ENCODE assay signal across 27 cellular contexts in genomic region chr3:2875699-2876098, GRCh38.
"Had no signal": no experiment of that assay in that cellular context is flagged by ENCODE, and none has a peak within 500 bp of the region (broad histone marks: within the 10 kb centered on the region; RNA-seq: fewer than 3 reads in every experiment).

No MANE protein-coding gene starts in this region.

- H3K4me3 Mint-ChIP-seq: stimulated activated effector memory CD8-positive, alpha-beta T cell treated with anti-CD3 and anti-CD28 coated beads, Interleukin-12 subunit alpha, Interleukin-12 subunit beta, amount 100 ng/mL, for 72 hours; stimulated activated memory B cell treated with anti-CD40 and anti-IgM and Interleukin-4, amounts not matched to agents 10 μg/mL and 1 μg/mL and 100 μg/mL, for 72 hours; stimulated activated naive B cell treated with anti-CD40 and anti-IgM and Interleukin-4, amounts not matched to agents 10 μg/mL and 1 μg/mL and 100 μg/mL, for 72 hours; stimulated activated naive CD8-positive, alpha-beta T cell treated with anti-CD3 and anti-CD28 coated beads, Interleukin-15, amount 100 ng/mL, for 72 hours; stimulated activated naive CD8-positive, alpha-beta T cell treated with anti-CD3 and anti-CD28 coated beads, Interleukin-15, Interleukin-2, amounts not matched to agents 100 ng/mL and 50 ng/mL, for 24 hours; type B pancreatic cell had no signal

- H3K36me3 ChIP-seq: stomach, suprapubic skin, thoracic aorta, thyroid gland, tibial artery, tibial nerve, transverse colon, upper lobe of left lung, upper lobe of right lung, uterus, vagina had no signal

- H3K27ac ChIP-seq: stomach, suprapubic skin, testis, thoracic aorta, thyroid gland, tibial artery, tibial nerve, transverse colon, upper lobe of left lung, upper lobe of right lung, uterus, vagina had no signal

- H3K27me3 Mint-ChIP-seq: stimulated activated memory B cell treated with anti-CD40 and anti-IgM and Interleukin-4, amounts not matched to agents 10 μg/mL and 1 μg/mL and 100 μg/mL, for 72 hours; type B pancreatic cell had no signal

- H3K4me1 ChIP-seq: stomach, suprapubic skin, testis, thyroid gland, tibial nerve, upper lobe of left lung, upper lobe of right lung, uterus, vagina had no signal

- H3K9me3 ChIP-seq: stomach, suprapubic skin, testis, thoracic aorta, thyroid gland, tibial artery, tibial nerve, transverse colon, upper lobe of left lung, upper lobe of right lung, uterus, vagina had no signal

- H3K36me3 Mint-ChIP-seq: stimulated activated effector memory CD8-positive, alpha-beta T cell treated with anti-CD3 and anti-CD28 coated beads, Interleukin-12 subunit alpha, Interleukin-12 subunit beta, amount 100 ng/mL, for 72 hours; stimulated activated memory B cell treated with anti-CD40 and anti-IgM and Interleukin-4, amounts not matched to agents 10 μg/mL and 1 μg/mL and 100 μg/mL, for 72 hours; stimulated activated naive B cell treated with anti-CD40 and anti-IgM and Interleukin-4, amounts not matched to agents 10 μg/mL and 1 μg/mL and 100 μg/mL, for 72 hours; type B pancreatic cell had no signal

- H3K27ac Mint-ChIP-seq: stimulated activated effector memory CD8-positive, alpha-beta T cell treated with anti-CD3 and anti-CD28 coated beads, Interleukin-12 subunit alpha, Interleukin-12 subunit beta, amount 100 ng/mL, for 72 hours; stimulated activated memory B cell treated with anti-CD40 and anti-IgM and Interleukin-4, amounts not matched to agents 10 μg/mL and 1 μg/mL and 100 μg/mL, for 72 hours; stimulated activated naive B cell treated with anti-CD40 and anti-IgM and Interleukin-4, amounts not matched to agents 10 μg/mL and 1 μg/mL and 100 μg/mL, for 72 hours; stimulated activated naive CD8-positive, alpha-beta T cell treated with anti-CD3 and anti-CD28 coated beads, Interleukin-15, amount 100 ng/mL, for 72 hours; stimulated activated naive CD8-positive, alpha-beta T cell treated with anti-CD3 and anti-CD28 coated beads, Interleukin-15, Interleukin-2, amounts not matched to agents 100 ng/mL and 50 ng/mL, for 24 hours; type B pancreatic cell had no signal

- DNase-seq: stimulated activated CD4-positive, alpha-beta T cell treated with anti-CD3 and anti-CD28 coated beads, Interleukin-2, amount 100 ng/mL, for 48 hours; stimulated activated CD4-positive, alpha-beta T cell treated with anti-CD3 and anti-CD28 coated beads, Interleukin-4, amount 100 ng/mL, for 1 hour; stimulated activated CD4-positive, alpha-beta T cell treated with anti-CD3 and anti-CD28 coated beads, Interleukin-4, amount 100 ng/mL, for 24 hours; stimulated activated CD4-positive, alpha-beta T cell treated with anti-CD3 and anti-CD28 coated beads, Interleukin-4, amount 100 ng/mL, for 4 hours; stimulated activated CD8-positive, alpha-beta memory T cell treated with anti-CD3 and anti-CD28 coated beads, Interleukin-4, amount 100 ng/mL, for 48 hours; stimulated activated naive B cell treated with anti-CD40 and anti-IgM and Interleukin-4, amounts not matched to agents 10 μg/mL and 1 μg/mL and 100 μg/mL, for 72 hours; stimulated activated naive CD4-positive, alpha-beta T cell; stimulated activated naive CD4-positive, alpha-beta T cell treated with Interleukin-2 at 50 U/mL for 16 hours; stimulated activated naive CD8-positive, alpha-beta T cell treated with anti-CD3 and anti-CD28 coated beads, Interleukin-15, amount 100 ng/mL, for 72 hours; stimulated activated naive CD8-positive, alpha-beta T cell treated with anti-CD3 and anti-CD28 coated beads, Interleukin-15, Interleukin-2, amounts not matched to agents 100 U/mL and 50 U/mL, for 24 hours; stomach; testis; thyroid gland; tibial artery; transverse colon; trophoblast cell; upper lobe of left lung; upper lobe of right lung; uterus had no signal

- H3K27me3 ChIP-seq: stomach, suprapubic skin, testis, thyroid gland, tibial artery, tibial nerve, transverse colon, upper lobe of left lung, upper lobe of right lung, uterus, vagina had no signal

- H3K9me3 Mint-ChIP-seq: stimulated activated effector memory CD8-positive, alpha-beta T cell treated with anti-CD3 and anti-CD28 coated beads, Interleukin-12 subunit alpha, Interleukin-12 subunit beta, amount 100 ng/mL, for 72 hours; stimulated activated naive B cell treated with anti-CD40 and anti-IgM and Interleukin-4, amounts not matched to agents 10 μg/mL and 1 μg/mL and 100 μg/mL, for 72 hours; stimulated activated naive CD8-positive, alpha-beta T cell treated with anti-CD3 and anti-CD28 coated beads, Interleukin-15, amount 100 ng/mL, for 72 hours; stimulated activated naive CD8-positive, alpha-beta T cell treated with anti-CD3 and anti-CD28 coated beads, Interleukin-15, Interleukin-2, amounts not matched to agents 100 ng/mL and 50 ng/mL, for 24 hours; type B pancreatic cell had no signal

- H3K4me1 Mint-ChIP-seq: stimulated activated effector memory CD8-positive, alpha-beta T cell treated with anti-CD3 and anti-CD28 coated beads, Interleukin-12 subunit alpha, Interleukin-12 subunit beta, amount 100 ng/mL, for 72 hours; stimulated activated memory B cell treated with anti-CD40 and anti-IgM and Interleukin-4, amounts not matched to agents 10 μg/mL and 1 μg/mL and 100 μg/mL, for 72 hours; stimulated activated naive B cell treated with anti-CD40 and anti-IgM and Interleukin-4, amounts not matched to agents 10 μg/mL and 1 μg/mL and 100 μg/mL, for 72 hours; stimulated activated naive CD8-positive, alpha-beta T cell treated with anti-CD3 and anti-CD28 coated beads, Interleukin-15, amount 100 ng/mL, for 72 hours had no signal

- H3K4me3 ChIP-seq: stomach, suprapubic skin, testis, thoracic aorta, thyroid gland, tibial artery, tibial nerve, transverse colon, upper lobe of left lung, upper lobe of right lung, uterus, vagina had no signal

- ATAC-seq: stimulated activated effector memory CD8-positive, alpha-beta T cell treated with anti-CD3 and anti-CD28 coated beads, Interleukin-12 subunit alpha, Interleukin-12 subunit beta, amount 100 ng/mL, for 72 hours; stimulated activated memory B cell treated with anti-CD40 and anti-IgM and Interleukin-4, amounts not matched to agents 10 μg/mL and 1 μg/mL and 100 μg/mL, for 72 hours; stimulated activated naive B cell treated with anti-CD40 and anti-IgM and Interleukin-4, amounts not matched to agents 10 μg/mL and 1 μg/mL and 100 μg/mL, for 72 hours; stimulated activated naive CD8-positive, alpha-beta T cell treated with anti-CD3 and anti-CD28 coated beads, Interleukin-15, amount 100 ng/mL, for 72 hours; stimulated activated naive CD8-positive, alpha-beta T cell treated with anti-CD3 and anti-CD28 coated beads, Interleukin-15, Interleukin-2, amounts not matched to agents 100 U/mL and 50 U/mL, for 24 hours; upper lobe of right lung had no signal
